30 cellular contexts compared by ENCODE assay signal in the genomic region with DNA sequence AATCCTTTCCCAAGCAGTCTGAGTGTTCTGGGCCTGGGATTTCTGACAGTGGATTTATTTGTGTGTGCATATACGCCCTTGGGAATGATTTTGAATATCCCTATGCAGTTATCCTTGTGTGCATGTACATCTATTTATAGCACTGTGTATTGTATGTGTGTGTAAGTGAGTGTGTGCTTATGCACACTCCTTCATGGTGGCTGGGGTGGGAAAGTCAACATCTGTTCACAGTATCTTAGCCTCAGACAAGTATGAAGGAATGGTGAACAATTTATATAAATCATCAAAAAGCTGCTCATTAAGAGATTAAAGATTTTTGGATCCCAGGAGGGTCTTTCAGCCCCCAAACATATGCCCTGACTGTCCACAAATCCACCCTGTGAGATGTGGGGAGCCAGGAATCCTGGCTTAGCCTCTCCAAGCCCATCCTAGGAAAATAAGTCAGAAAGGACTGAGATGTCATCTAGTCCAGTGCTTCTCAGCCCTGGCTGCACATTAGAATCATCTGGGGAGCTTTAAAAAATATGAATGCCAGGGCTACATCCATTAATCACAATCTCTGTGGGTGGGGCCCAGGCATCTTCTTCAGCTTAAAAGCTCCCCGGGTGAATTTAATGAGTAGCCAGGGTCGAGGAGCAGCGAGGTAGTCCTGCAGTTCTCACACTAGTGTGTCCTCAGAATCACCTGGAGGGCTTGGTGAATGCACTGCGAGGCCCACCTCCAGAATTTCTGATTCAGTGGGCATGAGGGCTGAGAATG.
DNase-seq lines count a peak whose midpoint lies in the region; ATAC-seq and TF ChIP-seq lines count a peak whose summit lies in the region.
"Had no signal": no experiment of that assay in that cellular context is flagged by ENCODE, and none has a peak within 500 bp of the region (broad histone marks: within the 10 kb centered on the region; RNA-seq: fewer than 3 reads in every experiment).

No MANE protein-coding gene starts in this region.

- peak overlapping the region; percentile 12 for H3K4me3 Mint-ChIP-seq in mesothelial cell of epicardium
- H3K4me3 Mint-ChIP-seq: activated CD4-positive, alpha-beta memory T cell treated with anti-CD3 and anti-CD28 coated beads for 36 hours; activated naive CD4-positive, alpha-beta T cell treated with anti-CD3 and anti-CD28 coated beads, Interleukin-2, amount 50 U/mL, for 24 hours; activated T-helper 1 cell treated with anti-CD3 and anti-CD28 coated beads, Interleukin-12 subunit alpha, Interleukin-12 subunit beta, Interleukin-2, Interleukin-4 antibody, amounts not matched to agents 30 ng/mL and 10 ng/mL and 1 ng/mL, durations not matched to agents 14 hours and 24 hours and 36 hours; CD14-positive monocyte; stimulated activated naive CD8-positive, alpha-beta T cell treated with anti-CD3 and anti-CD28 coated beads, Interleukin-15, amount 100 ng/mL, for 72 hours had no signal

- peak overlapping the region; percentile 80 for H3K27ac Mint-ChIP-seq in mesothelial cell of epicardium
- H3K27ac Mint-ChIP-seq: activated CD4-positive, alpha-beta memory T cell treated with anti-CD3 and anti-CD28 coated beads for 36 hours; activated naive CD4-positive, alpha-beta T cell treated with anti-CD3 and anti-CD28 coated beads, Interleukin-2, amount 50 U/mL, for 24 hours; activated T-helper 1 cell treated with anti-CD3 and anti-CD28 coated beads, Interleukin-12 subunit alpha, Interleukin-12 subunit beta, Interleukin-2, Interleukin-4 antibody, amounts not matched to agents 30 ng/mL and 10 ng/mL and 1 ng/mL, durations not matched to agents 14 hours and 24 hours and 36 hours; CD14-positive monocyte had no signal

- H3K27me3 ChIP-seq in WERI-Rb-1 (ENCODE audit: insufficient read depth, low read depth, severe bottlenecking) (no peaks in the 10 kb centered on the region), tibial artery (no peaks in the 10 kb centered on the region)
- H3K27me3 ChIP-seq: cardiac muscle cell, colonic mucosa, neutrophil had no signal

- CTCF ChIA-PET in HEK293 (lab: Yijun Ruan, JAX), result interaction anchor here (0.6 to 3.2 kb wide), 2 partner anchors 11 to 354 kb away, joined by 3 to 23 read pairs; no protein-coding TSS in a partner anchor

- DNase-seq in WERI-Rb-1 (peak; percentile 77), mesothelial cell of epicardium (ENCODE audit: low spot score in 2 of 2, unreplicated experiment in 2 of 2) (no peak), tibial artery (peak in 1 of 2 donors; percentile 59), germinal center (ENCODE audit: low spot score) (no peak), Kasumi-1 (lab: John Stamatoyannopoulos, UW) (no peak)
- DNase-seq: activated CD4-positive, alpha-beta memory T cell treated with anti-CD3 and anti-CD28 coated beads for 36 hours; activated CD4-positive, CD25-positive, alpha-beta regulatory T cell treated with anti-CD3 and anti-CD28 coated beads, Interleukin-2, amount 50 U/mL, for 72 hours; activated CD8-positive, alpha-beta memory T cell treated with anti-CD3 and anti-CD28 coated beads, Interleukin-2, amount 50 U/mL, for 4 hours; amygdala; Calu3; colonic mucosa; DMS79 treated with DMSO at 0.1 percent for 48 hours; effector CD8-positive, alpha-beta T cell; GF-D8; HCEC 1CT; KG1; left cardiac atrium; mammary epithelial cell; MM.1S; NCI-H146; NCI-H2171; stimulated activated naive CD8-positive, alpha-beta T cell treated with anti-CD3 and anti-CD28 coated beads, Interleukin-15, amount 100 ng/mL, for 72 hours; trophoblast cell had no signal

- ATAC-seq in HG03108 (IDR thresholded peaks at IDR 0.05; ENCODE audit: unreplicated experiment), result no peak
- ATAC-seq: left cardiac atrium had no signal

- no peak overlapping the region for H3K27ac ChIP-seq in HEK293 (ENCODE audit: extremely low read depth, low read depth, low read length)
- peak overlapping the region; percentile 93 for H3K27ac ChIP-seq in WERI-Rb-1
- H3K27ac ChIP-seq in tibial artery, result peak overlapping the region; percentile 53 to 54
- H3K27ac ChIP-seq: cardiac muscle cell, colonic mucosa, neutrophil had no signal

- H3K4me1 ChIP-seq in HEK293 (ENCODE audit: control insufficient read depth, insufficient read depth, low read length) (peaks cover 9% of the 10 kb centered on the region), tibial artery (peaks cover 0 to 41% (median 23%) of the 10 kb centered on the region in 4 donors)
- H3K4me1 ChIP-seq: colonic mucosa had no signal

- no peaks in the 10 kb centered on the region for H3K9me3 ChIP-seq in HEK293 (ENCODE audit: control insufficient read depth, insufficient read depth, low read depth, low read length)
- no peaks in the 10 kb centered on the region for H3K9me3 ChIP-seq in WERI-Rb-1 (ENCODE audit: severe bottlenecking)
- H3K9me3 ChIP-seq in tibial artery, result no peaks in the 10 kb centered on the region
- H3K9me3 ChIP-seq: colonic mucosa, neutrophil had no signal

- H3K4me3 ChIP-seq in HEK293 (ENCODE audit: low read depth, low read length), result no peak overlapping the region
- no peak overlapping the region for H3K4me3 ChIP-seq in WERI-Rb-1 (ENCODE audit: low read depth, low read length)
- no peak overlapping the region for H3K4me3 ChIP-seq in tibial artery
- H3K4me3 ChIP-seq: cardiac muscle cell, colonic mucosa had no signal

- H3K9me3 Mint-ChIP-seq in mesothelial cell of epicardium, result no peaks in the 10 kb centered on the region
- H3K9me3 Mint-ChIP-seq: activated CD4-positive, alpha-beta memory T cell treated with anti-CD3 and anti-CD28 coated beads for 36 hours; activated naive CD4-positive, alpha-beta T cell treated with anti-CD3 and anti-CD28 coated beads, Interleukin-2, amount 50 U/mL, for 24 hours; activated T-helper 1 cell treated with anti-CD3 and anti-CD28 coated beads, Interleukin-12 subunit alpha, Interleukin-12 subunit beta, Interleukin-2, Interleukin-4 antibody, amounts not matched to agents 30 ng/mL and 10 ng/mL and 1 ng/mL, durations not matched to agents 14 hours and 24 hours and 36 hours; CD14-positive monocyte; stimulated activated naive CD8-positive, alpha-beta T cell treated with anti-CD3 and anti-CD28 coated beads, Interleukin-15, amount 100 ng/mL, for 72 hours had no signal

- TF ChIP-seq CTCF in HEK293 (tag by site-specific recombination; IDR thresholded peaks at IDR 0.05), result no peak
- no peak for TF ChIP-seq CTCF in WERI-Rb-1 (IDR thresholded peaks at IDR 0.05; ENCODE audit: low read depth, low read length)
- no peak for TF ChIP-seq CTCF in mesothelial cell of epicardium (IDR thresholded peaks at IDR 0.05; ENCODE audit: unreplicated experiment)
- no peak for TF ChIP-seq CTCF in tibial artery (IDR thresholded peaks at IDR 0.05)

- peaks cover 53% of the 10 kb centered on the region for H3K4me1 Mint-ChIP-seq in mesothelial cell of epicardium
- H3K4me1 Mint-ChIP-seq: activated naive CD4-positive, alpha-beta T cell treated with anti-CD3 and anti-CD28 coated beads, Interleukin-2, amount 50 U/mL, for 24 hours; CD14-positive monocyte; stimulated activated naive CD8-positive, alpha-beta T cell treated with anti-CD3 and anti-CD28 coated beads, Interleukin-15, amount 100 ng/mL, for 72 hours had no signal

- POLR2A ChIA-PET in HEK293 (lab: Yijun Ruan, JAX), result no interaction called here

- H3K36me3 ChIP-seq in HEK293 (ENCODE audit: control insufficient read depth in 2 of 2, insufficient read depth in 1 of 2, low read length in 2 of 2) (peaks cover 0 to 9% of the 10 kb centered on the region in 2 experiments; a peak in 1 of 3 replicates), WERI-Rb-1 (peaks cover 8% of the 10 kb centered on the region; the same call in 1 of the 2 replicates), tibial artery (peaks cover 6 to 13% (median 9%) of the 10 kb centered on the region in 3 donors)
- H3K36me3 ChIP-seq: colonic mucosa, neutrophil had no signal

- H3K27me3 Mint-ChIP-seq in mesothelial cell of epicardium (ENCODE audit: low read depth), result no peaks in the 10 kb centered on the region
- H3K27me3 Mint-ChIP-seq: activated CD4-positive, alpha-beta memory T cell treated with anti-CD3 and anti-CD28 coated beads for 36 hours; activated naive CD4-positive, alpha-beta T cell treated with anti-CD3 and anti-CD28 coated beads, Interleukin-2, amount 50 U/mL, for 24 hours; stimulated activated naive CD8-positive, alpha-beta T cell treated with anti-CD3 and anti-CD28 coated beads, Interleukin-15, amount 100 ng/mL, for 72 hours had no signal

- no peaks in the 10 kb centered on the region for H3K36me3 Mint-ChIP-seq in mesothelial cell of epicardium
- H3K36me3 Mint-ChIP-seq: activated CD4-positive, alpha-beta memory T cell treated with anti-CD3 and anti-CD28 coated beads for 36 hours; activated naive CD4-positive, alpha-beta T cell treated with anti-CD3 and anti-CD28 coated beads, Interleukin-2, amount 50 U/mL, for 24 hours; CD14-positive monocyte had no signal

- intact Hi-C loops in tibial artery (cut with DNase I; ENCODE audit: low total_unique reads), result no loop called here

TF ChIP-seq in HEK293, 187 proteins besides CTCF, POLR2A, EP300 and RAD21:
- TF ChIP-seq MYNN (tag by site-specific recombination; IDR thresholded peaks at IDR 0.05; ENCODE audit: borderline replicate concordance) (peak; percentile 92), ZIC2 (tag by site-specific recombination; IDR thresholded peaks at IDR 0.05) (peak; percentile 33; the same call in 1 of the 2 replicates), ZNF133 (tag by site-specific recombination; IDR thresholded peaks at IDR 0.05) (no peak), ZBTB7A (tag by site-specific recombination; IDR thresholded peaks at IDR 0.05; ENCODE audit: low read depth) (no peak), KLF1 (tag by site-specific recombination; IDR thresholded peaks at IDR 0.05) (0 out of 2 replicates have a peak, but pooled peaks have one; percentile 19)
- TF ChIP-seq, protein P1, sequence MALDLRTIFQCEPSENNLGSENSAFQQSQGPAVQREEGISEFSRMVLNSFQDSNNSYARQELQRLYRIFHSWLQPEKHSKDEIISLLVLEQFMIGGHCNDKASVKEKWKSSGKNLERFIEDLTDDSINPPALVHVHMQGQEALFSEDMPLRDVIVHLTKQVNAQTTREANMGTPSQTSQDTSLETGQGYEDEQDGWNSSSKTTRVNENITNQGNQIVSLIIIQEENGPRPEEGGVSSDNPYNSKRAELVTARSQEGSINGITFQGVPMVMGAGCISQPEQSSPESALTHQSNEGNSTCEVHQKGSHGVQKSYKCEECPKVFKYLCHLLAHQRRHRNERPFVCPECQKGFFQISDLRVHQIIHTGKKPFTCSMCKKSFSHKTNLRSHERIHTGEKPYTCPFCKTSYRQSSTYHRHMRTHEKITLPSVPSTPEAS (tag by site-specific recombination; IDR thresholded peaks at IDR 0.05), result peak; percentile 69
